17 cellular contexts compared by ENCODE assay signal in genomic region chr3:110521019-110521418, GRCh38.
DNase-seq lines count a peak whose midpoint lies in the region; ATAC-seq and TF ChIP-seq lines count a peak whose summit lies in the region.
"Had no signal": no experiment of that assay in that cellular context is flagged by ENCODE, and none has a peak within 500 bp of the region (broad histone marks: within the 10 kb centered on the region; RNA-seq: fewer than 3 reads in every experiment).

No MANE protein-coding gene starts in this region.

- no peak overlapping the region for H2BK15ac ChIP-seq in mesenchymal stem cell (ENCODE audit: low read depth, poor library complexity, severe bottlenecking)

- no peak overlapping the region for H2AK5ac ChIP-seq in mesenchymal stem cell (ENCODE audit: low read length, severe bottlenecking)

- no peak overlapping the region for H3K14ac ChIP-seq in mesenchymal stem cell (ENCODE audit: low read length in 2 of 2)

- H3K79me1 ChIP-seq in mesenchymal stem cell (replicated peaks; ENCODE audit: low read length, poor library complexity, severe bottlenecking), result no peaks in the 10 kb centered on the region

- DNase-seq in AG20443 (ENCODE audit: low spot score) (peak; percentile 53), NCI-H226 (peak; percentile 96), cardiac fibroblast (ENCODE audit: low read depth in 2 of 2) (peak; percentile 97 to 98), mesenchymal stem cell (peak; percentile 88), SIG-M5 treated with dmso at 0.1 percent for 504 hours (lab: John Stamatoyannopoulos, UW; ENCODE audit: unreplicated experiment) (no peak), NCI-H510A (lab: John Stamatoyannopoulos, UW) (no peak), NCI-H526 treated with DMSO at 0.1 percent for 48 hours (lab: John Stamatoyannopoulos, UW) (no peak)
- DNase-seq: activated T-cell treated with anti-CD3 and anti-CD28 coated beads, Interleukin-2, amount 50 U/mL, for 48 hours; CD8-positive, alpha-beta memory T cell; central memory CD4-positive, alpha-beta T cell; Karpas-422; NCI-H2227 treated with DMSO at 0.1 percent for 48 hours; Peyer's patch had no signal

- no peaks in the 10 kb centered on the region for H3K27me3 ChIP-seq in mesenchymal stem cell (ENCODE audit: control insufficient read depth in 1 of 2, insufficient read depth in 1 of 2, low read length in 2 of 2)
- H3K27me3 ChIP-seq: Peyer's patch, suprapubic skin had no signal

- no peak overlapping the region for H3K4me3 ChIP-seq in cardiac fibroblast (replicated peaks in 1 of 2; ENCODE audit: low read depth in 2 of 2, low read length in 2 of 2)
- H3K4me3 ChIP-seq in mesenchymal stem cell (ENCODE audit: insufficient read depth in 1 of 2, low read depth in 1 of 2, low read length in 2 of 2), result no peak overlapping the region
- H3K4me3 ChIP-seq: HAP-1, Peyer's patch, suprapubic skin had no signal

- no peak overlapping the region for H2BK120ac ChIP-seq in mesenchymal stem cell (ENCODE audit: low read depth, low read length)

- H3K4me2 ChIP-seq in mesenchymal stem cell (ENCODE audit: low read length, poor library complexity, severe bottlenecking), result no peak overlapping the region

- TF ChIP-seq CTCF in cardiac fibroblast (IDR thresholded peaks at IDR 0.05; ENCODE audit: low read depth, low read length), result no peak

- no peak for ATAC-seq in HG03432 (IDR thresholded peaks at IDR 0.05; ENCODE audit: unreplicated experiment)

- no peak overlapping the region for H2BK5ac ChIP-seq in mesenchymal stem cell (ENCODE audit: low read depth, low read length, poor library complexity, severe bottlenecking)

- no peak overlapping the region for H4K91ac ChIP-seq in mesenchymal stem cell (ENCODE audit: low read length)

- no peak overlapping the region for H4K8ac ChIP-seq in mesenchymal stem cell (ENCODE audit: low read length)

- H3K4me1 ChIP-seq in mesenchymal stem cell (ENCODE audit: control insufficient read depth, insufficient read depth, low read depth, low read length), result no peaks in the 10 kb centered on the region
- H3K4me1 ChIP-seq: Peyer's patch, suprapubic skin had no signal

- H3K9ac ChIP-seq in mesenchymal stem cell (ENCODE audit: low read length), result peak overlapping the region; percentile 71

- H3K9me3 ChIP-seq in mesenchymal stem cell (ENCODE audit: control insufficient read depth, low read length), result no peaks in the 10 kb centered on the region
- H3K9me3 ChIP-seq: HAP-1, Peyer's patch, suprapubic skin had no signal

- no peaks in the 10 kb centered on the region for H3K36me3 ChIP-seq in mesenchymal stem cell (ENCODE audit: control insufficient read depth in 1 of 2, insufficient read depth in 2 of 2, low read depth in 1 of 2, low read length in 2 of 2)
- H3K36me3 ChIP-seq: HAP-1, Peyer's patch, suprapubic skin had no signal

- WGBS in mesenchymal stem cell, result 1% methylated on average over 2 of the region's 2 CpGs

- peak overlapping the region in 1 of 2 experiments; percentile 52 for H2BK12ac ChIP-seq in mesenchymal stem cell (ENCODE audit: low read length in 2 of 2)

- H3K4ac ChIP-seq in mesenchymal stem cell (ENCODE audit: low read depth in 1 of 2, low read length in 2 of 2), result no peak overlapping the region

- H3K23ac ChIP-seq in mesenchymal stem cell (ENCODE audit: low read length in 2 of 2), result no peak overlapping the region

- H3K27ac ChIP-seq in mesenchymal stem cell (ENCODE audit: low read length, poor library complexity, severe bottlenecking), result peak overlapping the region; percentile 5
- H3K27ac ChIP-seq: Peyer's patch, suprapubic skin, VCaP had no signal

- no peak overlapping the region for H3K18ac ChIP-seq in mesenchymal stem cell (ENCODE audit: low read depth in 1 of 2, low read length in 2 of 2)

- H2AFZ ChIP-seq in mesenchymal stem cell (ENCODE audit: low read depth, low read length), result no peak overlapping the region

Comparison
In these comparisons a context has a peak if more than half of its experiments do, and no peak if none do; other contexts are left out.
1. DNase-seq: peak in AG20443 (single experiment), NCI-H226 (single experiment), cardiac fibroblast (2 of 2) and mesenchymal stem cell (single experiment); none in SIG-M5 treated with dmso at 0.1 percent for 504 hours (single experiment), NCI-H510A (single experiment) and NCI-H526 treated with DMSO at 0.1 percent for 48 hours (single experiment).